In the genomic region with DNA sequence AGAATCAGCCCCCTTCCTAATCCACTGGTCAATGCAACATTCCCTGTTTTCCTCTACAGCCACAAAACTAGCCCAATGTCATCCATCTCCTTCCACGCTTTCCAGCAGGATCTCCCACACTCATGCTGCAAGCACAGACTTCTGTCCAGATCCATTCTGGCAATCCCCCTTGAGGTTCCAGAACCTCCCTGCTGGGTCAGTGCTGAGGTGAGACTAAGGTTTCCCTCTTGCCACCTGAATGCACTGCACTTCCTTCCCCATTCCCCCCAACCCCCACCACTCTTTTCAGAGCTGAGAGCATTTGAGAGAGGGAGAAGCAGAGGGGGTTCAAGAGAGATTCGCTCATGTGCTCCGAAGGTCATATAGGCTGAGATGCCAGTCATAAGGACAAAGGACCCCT, we compare ENCODE assay signal across 24 cellular contexts. TPM values are rescaled to one million over a fixed set of nuclear protein-coding genes. Genes with fewer than 3 reads are reported as not detected.
"Had no signal": no experiment of that assay in that cellular context is flagged by ENCODE, and none has a peak within 500 bp of the region (broad histone marks: within the 10 kb centered on the region; RNA-seq: fewer than 3 reads in every experiment).

No MANE protein-coding gene starts in this region.

- FAIRE-seq: HepG2, RCC 7860 had no signal

- H3K27me3 ChIP-seq: MG63, SJSA1 had no signal

- ATAC-seq: HepG2 had no signal

- DNase-seq: IMR-90, Karpas-422, KG1, MG63, NCI-H1092, NCI-H1105 treated with DMSO at 0.1 percent for 48 hours, NCI-H1417 treated with DMSO at 0.1 percent for 48 hours, NCI-H146, NCI-H1694 treated with DMSO at 0.1 percent for 48 hours, NCI-H1930, NCI-H2081, NCI-H2107, NCI-H2227 treated with DMSO at 0.1 percent for 48 hours, NCI-H524, NCI-H526 treated with DMSO at 0.1 percent for 48 hours, NCI-H774, Right ventricle myocardium superior, RPMI8226, SIG-M5 had no signal

- H3K36me3 ChIP-seq: MG63, SJSA1 had no signal

- H3K27ac ChIP-seq: SJSA1, SK-N-MC had no signal

- H3K9me3 ChIP-seq: MG63 had no signal

- H3K4me3 ChIP-seq: MG63, SJSA1, SK-N-MC had no signal

- H3K4me1 ChIP-seq: SJSA1 had no signal

RNA-seq across cellular contexts. Expression of gene EBF4, which starts 43.9 kb away (rescaled TPM):
- total RNA-seq: HT1080 had no signal
